28 cellular contexts compared by ENCODE assay signal in the genomic region with DNA sequence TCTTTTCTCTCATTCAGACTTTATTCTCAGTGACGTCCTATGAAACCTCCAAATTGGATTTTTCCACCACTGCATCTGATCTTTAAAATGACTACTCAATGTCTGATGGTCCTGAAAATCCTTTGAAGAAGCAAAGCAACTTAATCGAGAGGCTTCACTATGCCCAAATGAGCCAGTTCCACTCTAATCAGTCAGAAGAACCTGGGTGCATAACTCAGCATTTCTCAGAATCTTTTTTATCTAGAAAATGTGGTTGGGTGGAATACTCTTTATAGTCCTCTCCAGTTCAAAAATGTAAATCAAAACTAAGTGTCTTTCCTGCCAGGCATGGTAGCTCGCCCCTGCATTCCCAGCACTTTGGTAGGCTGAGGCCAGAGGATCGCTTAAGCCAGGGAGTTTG.
"Had no signal": no experiment of that assay in that cellular context is flagged by ENCODE, and none has a peak within 500 bp of the region (broad histone marks: within the 10 kb centered on the region; RNA-seq: fewer than 3 reads in every experiment).

No MANE protein-coding gene starts in this region.

- H3K4me1 ChIP-seq: colonic mucosa, esophagus muscularis mucosa, lower lobe of right lung, pancreas, right lobe of liver, testis, tibial artery had no signal

- H3K9me3 ChIP-seq: colonic mucosa, esophagus muscularis mucosa, left ventricle myocardium inferior, lower lobe of right lung, neutrophil, pancreas, right lobe of liver, testis, tibial artery had no signal

- H3K27me3 ChIP-seq: colonic mucosa, esophagus muscularis mucosa, foreskin keratinocyte, neutrophil, pancreas, right lobe of liver, testis, tibial artery had no signal

- DNase-seq: colonic mucosa; effector CD8-positive, alpha-beta T cell; endodermal cell; foreskin keratinocyte; glutamatergic neuron; hypothalamus; immature natural killer cell; islet precursor cell; kidney glomerular epithelial cell; left colon; left ventricle myocardium inferior; lower lobe of right lung; natural killer cell; pancreas; retina; right lobe of liver; stimulated activated CD4-positive, alpha-beta T cell treated with anti-CD3 and anti-CD28 coated beads, Interleukin-12 subunit alpha, Interleukin-12 subunit beta, amount 100 ng/mL, for 4 hours; stimulated activated CD4-positive, alpha-beta T cell treated with anti-CD3 and anti-CD28 coated beads, Interleukin-1b, Interleukin-23, amount 100 ng/mL, for 48 hours; stimulated activated CD4-positive, alpha-beta T cell treated with anti-CD3 and anti-CD28 coated beads, Interleukin-4, amount 100 ng/mL, for 4 hours; stimulated activated naive CD8-positive, alpha-beta T cell treated with anti-CD3 and anti-CD28 coated beads, Interleukin-15, Interleukin-2, amounts not matched to agents 100 U/mL and 50 U/mL, for 24 hours; substantia nigra; testis; tibial artery had no signal

- H3K4me3 ChIP-seq: colonic mucosa, esophagus muscularis mucosa, left ventricle myocardium inferior, lower lobe of right lung, pancreas, right lobe of liver, smooth muscle cell, testis, tibial artery had no signal

- H3K36me3 ChIP-seq: colonic mucosa, neutrophil, right lobe of liver had no signal

- ATAC-seq: foreskin keratinocyte; left colon; lower lobe of right lung; natural killer cell; pancreas; right lobe of liver; stimulated activated memory B cell treated with anti-CD40 and anti-IgM and Interleukin-4, amounts not matched to agents 10 μg/mL and 1 μg/mL and 100 μg/mL, for 72 hours; stimulated activated naive CD8-positive, alpha-beta T cell treated with anti-CD3 and anti-CD28 coated beads, Interleukin-15, Interleukin-2, amounts not matched to agents 100 U/mL and 50 U/mL, for 24 hours had no signal

- H3K27ac ChIP-seq: colonic mucosa, epithelial cell of prostate, esophagus muscularis mucosa, foreskin keratinocyte, left ventricle myocardium inferior, lower lobe of right lung, neutrophil, pancreas, right lobe of liver, testis, tibial artery had no signal
